In genomic region chr6:138500045-138500665, GRCh38 we compare ENCODE assay signal across 10 cellular contexts. TPM values are rescaled to one million over a fixed set of nuclear protein-coding genes. Genes with fewer than 3 reads are reported as not detected.
A peak's percentile ranks its signal among the peaks of the same experiment; 100 is the strongest.
DNase-seq lines count a peak whose midpoint lies in the region; ATAC-seq, FAIRE-seq and TF ChIP-seq lines count a peak whose summit lies in the region.
"Had no signal": no experiment of that assay in that cellular context is flagged by ENCODE, and none has a peak within 500 bp of the region (broad histone marks: within the 10 kb centered on the region; RNA-seq: fewer than 3 reads in every experiment).

No MANE protein-coding gene starts in this region.

- peaks cover 54% of the 10 kb centered on the region for H3K4me1 Mint-ChIP-seq in brain

- H3K9me3 ChIP-seq in left lung (no peaks in the 10 kb centered on the region), stomach (no peaks in the 10 kb centered on the region)
- H3K9me3 ChIP-seq: spleen had no signal

- TF ChIP-seq POLR2A in stomach (IDR thresholded peaks at IDR 0.05) (no peak), GM12891 (IDR thresholded peaks at IDR 0.05; ENCODE audit: low read depth, low read length) (no peak)

- peak; percentile 16 for ATAC-seq in left lung

- DNase-seq in HT-29 (ENCODE audit: low spot score) (peak; percentile 56), left lung (no peak), stomach (no peak), GM12891 (ENCODE audit: insufficient read length, low spot score) (no peak), DMS153 treated with DMSO at 0.1 percent for 48 hours (lab: John Stamatoyannopoulos, UW; ENCODE audit: unreplicated experiment) (no peak), GM03348 (ENCODE audit: low spot score) (no peak)
- DNase-seq: activated CD4-positive, CD25-positive, alpha-beta regulatory T cell; NCI-H2029 treated with DMSO at 0.1 percent for 48 hours; spleen had no signal

- no peak overlapping the region for H3K27ac ChIP-seq in left lung
- H3K27ac ChIP-seq in stomach: peak overlapping the region; percentile 44 to 68 (median 59)
- H3K27ac ChIP-seq: spleen had no signal

- H3K36me3 ChIP-seq in left lung (peaks cover 0 to 3% of the 10 kb centered on the region in 2 donors), stomach (no peaks in the 10 kb centered on the region)
- H3K36me3 ChIP-seq: spleen had no signal

- TF ChIP-seq EP300 in stomach (IDR thresholded peaks at IDR 0.05): no peak

- H3K4me1 ChIP-seq in left lung (peaks cover 8 to 17% of the 10 kb centered on the region in 2 donors), stomach (peaks cover 12 to 58% (median 44%) of the 10 kb centered on the region in 4 donors)

- intact Hi-C loops in left lung (cut with DNase I): no loop called here
- intact Hi-C loops in stomach (cut with DNase I; ENCODE audit: low total_unique reads): no loop called here

- H3K27me3 ChIP-seq in left lung (no peaks in the 10 kb centered on the region), stomach (no peaks in the 10 kb centered on the region)
- H3K27me3 ChIP-seq: spleen had no signal

- no peak overlapping the region for H3K4me3 ChIP-seq in left lung
- peak overlapping the region in 1 of 4 donors; percentile 28 for H3K4me3 ChIP-seq in stomach

- TF ChIP-seq CTCF in brain (conservative IDR thresholded peaks at IDR 0.05) (no peak), left lung (IDR thresholded peaks at IDR 0.05) (no peak), stomach (IDR thresholded peaks at IDR 0.05) (no peak)

- no peaks in the 10 kb centered on the region for H3K27me3 Mint-ChIP-seq in brain

- peak overlapping the region; percentile 73 to 98 (median 93) for H3K27ac Mint-ChIP-seq in brain

- no peaks in the 10 kb centered on the region for H3K9me3 Mint-ChIP-seq in brain

- H3K4me3 Mint-ChIP-seq in brain: peak overlapping the region; percentile 73 to 92 (median 85)

- FAIRE-seq in GM12891 (lab: Jason Lieb, UNC): no peak

- WGBS in stomach, 5 donors: 24 to 52% (median 46%) methylated on average over 3 of the region's 3 CpGs

- H3K36me3 Mint-ChIP-seq in brain: peaks cover 15% of the 10 kb centered on the region

TF ChIP-seq in GM12891, 5 proteins besides CTCF, POLR2A, EP300 and RAD21:
- TF ChIP-seq TAF1 (IDR thresholded peaks at IDR 0.05; ENCODE audit: low read depth, low read length) (no peak), SPI1 (IDR thresholded peaks at IDR 0.05; ENCODE audit: low read depth, low read length) (no peak), POU2F2 (IDR thresholded peaks at IDR 0.05; ENCODE audit: low read depth, low read length) (no peak), PAX5 (IDR thresholded peaks at IDR 0.05; ENCODE audit: insufficient read depth, low read length, severe bottlenecking) (no peak), POLR2AphosphoS5 (IDR thresholded peaks at IDR 0.05; ENCODE audit: low read depth, low read length) (no peak)

RNA-seq across cellular contexts. Expression of gene NHSL1, which starts 0.9 kb away (rescaled TPM):
- total RNA-seq in HT-29 (2014; rRNA removed; shearing (Covaris generic)): 14.1 and 15.6 TPM in 2 replicates
- polyA plus RNA-seq in brain (ENCODE audit: insufficient read depth, low read depth, low replicate concordance) (18.2 TPM), stomach (1 to 10 TPM; 1.8 to 3.0 (median 2.3) TPM)
- total RNA-seq in left lung (10 to 100 TPM; 37.8 to 75.6 TPM), stomach (10 to 100 TPM; 23.2 to 44.6 (median 36.1) TPM)
- polyA plus RNA-seq in GM12891 (2012; ENCODE audit: low read depth, missing spikeins): 0.09 TPM

Comparison
In these comparisons a context has a peak if more than half of its experiments do, and no peak if none do; other contexts are left out.
1. H3K27ac ChIP-seq: peak in stomach (5 of 5); none in left lung (0 of 2).